ENCODE assay signal across 12 cellular contexts in the genomic region with DNA sequence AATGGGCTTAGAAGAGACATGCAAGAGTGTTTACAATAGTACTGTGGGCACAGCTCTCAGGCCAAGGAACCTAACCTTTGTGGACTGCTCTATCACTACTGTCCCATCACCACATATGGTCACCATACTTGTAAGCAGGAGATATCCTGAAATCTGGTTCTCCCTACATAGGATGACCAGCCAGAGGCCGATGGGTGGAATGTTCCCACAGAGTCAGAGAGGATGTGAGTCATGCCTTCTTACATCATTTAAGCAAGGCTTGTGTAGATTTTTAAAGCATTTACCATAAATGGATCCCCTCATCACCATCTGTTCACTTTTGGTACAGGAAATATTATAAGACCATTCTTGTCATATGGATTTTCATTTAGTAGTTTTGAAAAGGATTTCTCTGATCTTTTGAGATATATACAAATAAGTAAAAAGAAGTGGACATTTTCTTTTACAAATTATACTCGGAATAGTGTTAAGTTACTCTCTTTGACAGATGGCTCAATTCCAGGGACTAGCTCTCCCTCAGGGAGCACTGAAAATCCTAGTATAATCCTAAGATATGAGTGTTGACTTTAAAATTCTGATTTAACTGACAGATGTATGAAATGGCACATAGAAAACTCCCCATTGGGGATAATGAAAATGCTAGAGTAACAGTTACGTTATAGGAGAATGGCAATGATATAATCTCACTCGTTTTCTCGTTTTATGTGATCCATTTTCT. TPM values are rescaled to one million over a fixed set of nuclear protein-coding genes. Genes with fewer than 3 reads are reported as not detected.
DNase-seq lines count a peak whose midpoint lies in the region; ATAC-seq, FAIRE-seq and TF ChIP-seq lines count a peak whose summit lies in the region.
"Had no signal": no experiment of that assay in that cellular context is flagged by ENCODE, and none has a peak within 500 bp of the region (broad histone marks: within the 10 kb centered on the region; RNA-seq: fewer than 3 reads in every experiment).

No MANE protein-coding gene starts in this region.

- no peaks in the 10 kb centered on the region for H3K9me2 ChIP-seq in hepatocyte (replicated peaks; ENCODE audit: insufficient read depth)

- TF ChIP-seq RAD21 in A549 (conservative IDR thresholded peaks at IDR 0.05 in 1 of 2, IDR thresholded peaks at IDR 0.05 in 1 of 2) (no peak), GM12878 (IDR thresholded peaks at IDR 0.05; ENCODE audit: insufficient read depth, low read depth, low read length) (no peak)

- H3K27me3 ChIP-seq in GM12878 (replicated peaks in 1 of 2; ENCODE audit: control insufficient read depth in 2 of 2, insufficient read depth in 2 of 2, low read length in 1 of 2) (no peaks in the 10 kb centered on the region), hepatocyte (peaks cover 4% of the 10 kb centered on the region)

- POLR2A ChIA-PET in A549 (lab: Yijun Ruan, JAX) (no interaction called here), GM12878 (lab: Charles Lee) (no interaction called here)

- RAD21 ChIA-PET in GM12878 (lab: Charles Lee; ENCODE audit: unreplicated experiment) = interaction anchor here (0.7 to 1.5 kb wide), 13 partner anchors 8 to 595 kb away, joined by 3 to 8 read pairs (median 3); no protein-coding TSS in a partner anchor

- TF ChIP-seq EP300 in A549 (IDR thresholded peaks at IDR 0.05) (no peak), GM12878 (IDR thresholded peaks at IDR 0.05; ENCODE audit: borderline replicate concordance in 1 of 2, control insufficient read depth in 1 of 2, low read depth in 2 of 2, low read length in 2 of 2) (no peak)

- WGBS in A549 (ENCODE audit: missing lambda C conversion rate) = 51% methylated on average over 5 of the region's 5 CpGs
- 36% methylated on average over 5 of the region's 5 CpGs for WGBS in GM12878 (ENCODE audit: insufficient coverage, insufficient replicate concordance, low lambda C conversion rate, missing lambda C conversion rate)
- 54% methylated on average over 5 of the region's 5 CpGs for WGBS in hepatocyte (ENCODE audit: low lambda C conversion rate, missing lambda C conversion rate)

- no peak for TF ChIP-seq POLR2A in A549 (IDR thresholded peaks at IDR 0.05; ENCODE audit: low read length)
- TF ChIP-seq POLR2A in GM12878 (IDR thresholded peaks at IDR 0.05; ENCODE audit: low read depth, low read length) = no peak

- H3K4me3 ChIP-seq in A549 (no peak overlapping the region), GM12878 (no peak overlapping the region), hepatocyte (no peak overlapping the region)

- H3K9ac ChIP-seq in GM12878 (ENCODE audit: control insufficient read depth, insufficient read depth, low read length) = no peak overlapping the region

- H3K4me2 ChIP-seq in A549 (peak overlapping the region; percentile 38; the same call in 2 of the 3 replicates), GM12878 (ENCODE audit: control insufficient read depth, insufficient read depth) (no peak overlapping the region), hepatocyte (peak overlapping the region; percentile 29)

- FAIRE-seq in A549 (lab: Jason Lieb, UNC) (no peak), GM12878 (lab: Jason Lieb, UNC) (no peak)
- FAIRE-seq: colon had no signal

- H3K36me3 ChIP-seq in GM12878 (ENCODE audit: control insufficient read depth in 2 of 2, insufficient read depth in 2 of 2, low read length in 1 of 2) = no peaks in the 10 kb centered on the region
- H3K36me3 ChIP-seq in hepatocyte (replicated peaks; ENCODE audit: insufficient read depth, low read depth) = no peaks in the 10 kb centered on the region

- intact Hi-C loops in GM12878 (cut with micrococcal nuclease; ENCODE audit: unreplicated experiment) = loop anchor here (1.0 to 10.0 kb wide), 5 partner anchors 283 to 1564 kb away; no protein-coding TSS in a partner anchor
- intact Hi-C loops in head of caudate nucleus (cut with DNase I) = loop anchor here (10.0 kb wide), 1 partner anchor 1522 kb away; no protein-coding TSS in a partner anchor

- H3K79me2 ChIP-seq in GM12878 (ENCODE audit: control insufficient read depth, insufficient read depth, low read length) (no peaks in the 10 kb centered on the region), hepatocyte (no peaks in the 10 kb centered on the region)

- no peaks in the 10 kb centered on the region for H3K9me3 ChIP-seq in A549
- H3K9me3 ChIP-seq in GM12878 (replicated peaks; ENCODE audit: control insufficient read depth, insufficient read depth, low read length) = no peaks in the 10 kb centered on the region
- H3K9me3 ChIP-seq in hepatocyte (ENCODE audit: low read depth) = no peaks in the 10 kb centered on the region

- H4K20me1 ChIP-seq in GM12878 (ENCODE audit: control insufficient read depth, insufficient read depth) (no peaks in the 10 kb centered on the region), hepatocyte (ENCODE audit: insufficient read depth, poor library complexity, severe bottlenecking) (no peaks in the 10 kb centered on the region)

- peak in 1 of 2 experiments; percentile 77 for DNase-seq in A549 (ENCODE audit: low read depth in 1 of 2, low spot score in 1 of 2)
- DNase-seq in HS-5 (ENCODE audit: low read depth) = peak; percentile 98
- DNase-seq in GM12878 (ENCODE audit: low read depth, low spot score) = no peak
- DNase-seq in hepatocyte (ENCODE audit: low spot score) = peak; percentile 54
- DNase-seq in head of caudate nucleus = no peak
- no peak for DNase-seq in activated effector memory CD4-positive, alpha-beta T cell treated with Interleukin-2 at 50 U/mL for 16 hours
- DNase-seq: activated CD4-positive, alpha-beta T cell treated with anti-CD3 and anti-CD28 coated beads for 36 hours; C1 segment of cervical spinal cord; NCI-H345 had no signal

- H3K4me1 ChIP-seq in A549 (peaks cover 16% of the 10 kb centered on the region; the same call in 2 of the 3 replicates), GM12878 (ENCODE audit: control insufficient read depth, insufficient read depth, low read length) (no peaks in the 10 kb centered on the region), hepatocyte (ENCODE audit: insufficient read depth) (no peaks in the 10 kb centered on the region)

- no peak overlapping the region for H2AFZ ChIP-seq in GM12878 (ENCODE audit: control insufficient read depth, low read depth, low read length)
- no peak overlapping the region for H2AFZ ChIP-seq in hepatocyte

- peak overlapping the region; percentile 53 to 66; a peak in 5 of 6 replicates for H3K27ac ChIP-seq in A549
- no peak overlapping the region for H3K27ac ChIP-seq in GM12878 (ENCODE audit: control insufficient read depth, insufficient read depth)
- H3K27ac ChIP-seq in hepatocyte = peak overlapping the region; percentile 71

- no peak for TF ChIP-seq CTCF in A549 (IDR thresholded peaks at IDR 0.05)
- no peak for TF ChIP-seq CTCF in GM12878 (IDR thresholded peaks at IDR 0.05 in 2 of 3, conservative IDR thresholded peaks at IDR 0.05 in 1 of 3; ENCODE audit: control insufficient read depth in 2 of 3, extremely low read depth in 1 of 3, insufficient read depth in 1 of 3, low read depth in 3 of 3, low read length in 3 of 3)
- no peak for TF ChIP-seq CTCF in hepatocyte (IDR thresholded peaks at IDR 0.05; ENCODE audit: poor library complexity)

- BruUV-seq in GM12878 (replicated peaks; lab: Mats Ljungman, UMichigan) = no TSS peak

- ATAC-seq in A549 = peak; percentile 59 to 72; a peak in 5 of 6 replicates
- ATAC-seq in GM12878 = peak; percentile 17; the same call in 1 of the 3 replicates
- no peak for ATAC-seq in HG02610 (IDR thresholded peaks at IDR 0.05; ENCODE audit: unreplicated experiment)
- ATAC-seq in GM19463 (IDR thresholded peaks at IDR 0.05; ENCODE audit: unreplicated experiment) = no peak
- ATAC-seq: activated CD4-positive, alpha-beta T cell treated with anti-CD3 and anti-CD28 coated beads for 36 hours had no signal

- SMC1A ChIA-PET in GM12878 (lab: Charles Lee; ENCODE audit: uncharacterized antibody, unreplicated experiment) = interaction anchor here (0.5 to 4.2 kb wide), 20 partner anchors 8 to 1563 kb away, joined by 3 to 17 read pairs (median 3); no protein-coding TSS in a partner anchor

- in situ Hi-C loops in GM12878 (cut with MboI) = no loop called here

- CTCF ChIA-PET in A549 (lab: Yijun Ruan, JAX) = interaction anchor here (0.6 to 2.0 kb wide), 7 partner anchors 9 to 1523 kb away, joined by 3 to 7 read pairs (median 3); no protein-coding TSS in a partner anchor
- CTCF ChIA-PET in GM12878 (lab: Yijun Ruan, JAX) = interaction anchor here (0.5 to 3.0 kb wide), 32 partner anchors 8 to 1563 kb away, joined by 3 to 31 read pairs (median 4); no protein-coding TSS in a partner anchor

RNA-seq across cellular contexts. Expression of a gene that starts 6.6 kb away (rescaled TPM):
- polyA plus RNA-seq in A549 (2011; rRNA removed) (0.12 and 0.26 TPM in 2 replicates), A549 (2017; fragmentation: RNase III; extraction: RNeasy Plus Mini Kit Qiagen cat#74134 plus additional on column Dnase treatment) (not detected in 3 replicates), GM12878 (2011; rRNA removed) (0.69 and 0.98 TPM in 2 replicates), GM12878 (2014; fragmentation: Illumina TruSeq; extraction: Trizol) (not detected in 2 replicates), GM12878 (2014; fragmentation: Nextera tagmentation; extraction: Ambion mirVana) (not detected), GM12878 (2014; rRNA removed) (not detected in 2 replicates), GM12878 (2016; fragmentation: Nextera tagmentation; extraction: Ambion mirVana) (not detected), hepatocyte (not detected in 2 replicates)
- 0.06 and 0.07 TPM in 2 replicates for polyA plus RNA-seq in A549 (2012; cell fraction: cytosol; rRNA removed)
- 0.13 and 0.24 TPM in 2 replicates for polyA plus RNA-seq in A549 (2012; cell fraction: nucleus; rRNA removed)
- 0.21 TPM in 1 of 2 replicates, not detected in the other for polyA minus RNA-seq in A549 (2011; rRNA and poly(A)+ RNA removed)
- total RNA-seq in GM12878 (2013; cell fraction: nucleolus; rRNA removed) = 2.0 and 3.0 TPM in 2 replicates
- total RNA-seq in GM12878 (2014; rRNA removed) (0.05 TPM in 1 of 2 replicates, not detected in the other), GM12878 (2014; rRNA removed; fragmentation: Illumina TruSeq; extraction: Trizol) (0.09 TPM in 1 of 2 replicates, not detected in the other), GM12878 (2021) (not detected in 2 replicates), hepatocyte (0.36 and 0.47 TPM in 2 replicates)
- not detected for polyA plus RNA-seq in GM12878 (2011; ENCODE audit: low read depth)
- polyA plus RNA-seq in GM12878 (2011; cell fraction: cytosol; rRNA removed) = 0.63 and 0.84 TPM in 2 replicates
- 12.4 and 14.9 TPM in 2 replicates for polyA plus RNA-seq in GM12878 (2011; cell fraction: nucleus; rRNA removed)
- not detected in 2 replicates for polyA plus RNA-seq in GM12878 (2012)
- polyA minus RNA-seq in GM12878 (2011; rRNA and poly(A)+ RNA removed) = 6.7 and 15.5 TPM in 2 replicates
- 0.53 TPM in 1 of 2 replicates, not detected in the other for polyA minus RNA-seq in GM12878 (2011; cell fraction: cytosol; rRNA and poly(A)+ RNA removed)
- 32.3 and 57.8 TPM in 2 replicates for polyA minus RNA-seq in GM12878 (2011; cell fraction: nucleus; rRNA and poly(A)+ RNA removed)
- total RNA-seq: activated CD4-positive, alpha-beta T cell treated with anti-CD3 and anti-CD28 coated beads for 36 hours had no signal

Comparison
In these comparisons a context has a peak if more than half of its experiments do, and no peak if none do; other contexts are left out.
1. ATAC-seq: peak in A549 (2 of 2) and GM12878 (single experiment); none in HG02610 (single experiment) and GM19463 (single experiment).
2. DNase-seq: peak in HS-5 (single experiment) and hepatocyte (single experiment); none in GM12878 (single experiment), head of caudate nucleus (0 of 42) and activated effector memory CD4-positive, alpha-beta T cell treated with Interleukin-2 at 50 U/mL for 16 hours (single experiment).